10 cellular contexts compared by ENCODE assay signal in the genomic region with DNA sequence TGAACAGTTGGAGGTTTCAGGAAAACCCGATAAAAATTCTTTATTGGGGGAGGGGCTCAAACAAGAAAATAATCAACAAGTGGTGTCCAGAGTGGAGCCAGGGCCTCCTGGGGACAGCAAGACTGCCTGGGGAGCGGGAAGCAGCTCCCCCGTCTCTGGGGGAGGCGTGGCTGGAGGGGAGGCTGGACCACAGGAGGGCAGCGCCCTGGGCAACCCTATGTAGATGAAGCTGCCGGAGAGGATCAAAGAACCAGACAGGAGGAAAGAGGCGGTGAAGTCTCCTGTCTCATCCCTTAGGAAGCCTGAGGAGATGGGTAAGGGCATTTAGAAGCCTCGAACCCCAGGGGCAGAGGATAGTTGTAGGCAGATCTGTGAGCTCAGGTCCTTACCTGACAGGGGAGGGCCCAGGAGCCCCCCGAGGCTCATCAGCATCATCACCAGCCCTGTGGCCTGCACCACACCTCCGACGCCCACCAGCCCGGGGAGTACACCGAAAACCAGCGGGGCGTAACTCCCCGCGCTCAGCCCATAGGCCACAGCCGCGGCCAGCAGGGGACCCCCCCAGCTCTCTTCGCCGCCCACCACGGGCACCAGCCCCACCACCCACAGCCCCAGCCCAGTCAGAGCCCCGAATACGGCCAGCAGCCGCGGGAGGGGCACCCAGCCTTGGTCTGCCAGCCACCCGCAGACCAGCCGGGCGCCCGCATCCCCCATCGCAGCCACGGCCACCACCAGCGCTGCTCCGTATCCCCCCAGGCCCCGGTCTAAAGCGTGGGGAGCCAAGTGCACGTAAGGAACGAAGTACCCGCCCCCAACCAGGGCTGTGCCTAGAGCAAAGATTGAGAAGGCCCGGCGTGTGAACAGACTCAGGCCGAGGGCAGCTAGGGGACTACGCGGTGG. TPM values are rescaled to one million over a fixed set of nuclear protein-coding genes. Genes with fewer than 3 reads are reported as not detected.
A peak's percentile ranks its signal among the peaks of the same experiment; 100 is the strongest.
DNase-seq lines count a peak whose midpoint lies in the region; ATAC-seq and FAIRE-seq lines count a peak whose summit lies in the region.
"Had no signal": no experiment of that assay in that cellular context is flagged by ENCODE, and none has a peak within 500 bp of the region (broad histone marks: within the 10 kb centered on the region; RNA-seq: fewer than 3 reads in every experiment).

No MANE protein-coding gene starts in this region.

- no peak for FAIRE-seq in urothelium cell line (lab: Jason Lieb, UNC)

- peaks cover 30% of the 10 kb centered on the region for H3K4me1 Mint-ChIP-seq in activated CD4-positive, alpha-beta T cell treated with anti-CD3 and anti-CD28 coated beads, Interleukin-2, amount 10 ng/mL, durations not matched to agents 24 days and 14 days
- peaks cover 51% of the 10 kb centered on the region for H3K4me1 Mint-ChIP-seq in stimulated activated naive CD8-positive, alpha-beta T cell treated with anti-CD3 and anti-CD28 coated beads, Interleukin-15, Interleukin-2, amounts not matched to agents 100 ng/mL and 50 ng/mL, for 24 hours (ENCODE audit: low read depth)

- peak overlapping the region; percentile 37 for H3K27ac Mint-ChIP-seq in activated CD4-positive, alpha-beta T cell treated with anti-CD3 and anti-CD28 coated beads, Interleukin-2, amount 10 ng/mL, durations not matched to agents 24 days and 14 days
- H3K27ac Mint-ChIP-seq in stimulated activated naive CD8-positive, alpha-beta T cell treated with anti-CD3 and anti-CD28 coated beads, Interleukin-15, Interleukin-2, amounts not matched to agents 100 ng/mL and 50 ng/mL, for 24 hours = peak overlapping the region; percentile 74

- peaks cover 64% of the 10 kb centered on the region for H3K27me3 ChIP-seq in iPS-20b (ENCODE audit: insufficient read depth, low read length)

- peaks cover 9% of the 10 kb centered on the region; the same call in 1 of the 2 replicates for H3K4me1 ChIP-seq in iPS-20b (ENCODE audit: insufficient read depth, low read length)

- H3K27ac ChIP-seq in iPS-20b (ENCODE audit: low read length) = no peak overlapping the region

- no peak overlapping the region for H3K9ac ChIP-seq in iPS-20b (ENCODE audit: low read depth, low read length)

- H3K36me3 Mint-ChIP-seq in activated CD4-positive, alpha-beta T cell treated with anti-CD3 and anti-CD28 coated beads, Interleukin-2, amount 10 ng/mL, durations not matched to agents 24 days and 14 days (ENCODE audit: low read depth) = peaks cover 5% of the 10 kb centered on the region
- H3K36me3 Mint-ChIP-seq in stimulated activated naive CD8-positive, alpha-beta T cell treated with anti-CD3 and anti-CD28 coated beads, Interleukin-15, Interleukin-2, amounts not matched to agents 100 ng/mL and 50 ng/mL, for 24 hours (ENCODE audit: low read depth) = no peaks in the 10 kb centered on the region

- H3K9me3 Mint-ChIP-seq in activated CD4-positive, alpha-beta T cell treated with anti-CD3 and anti-CD28 coated beads, Interleukin-2, amount 10 ng/mL, durations not matched to agents 24 days and 14 days = no peaks in the 10 kb centered on the region
- no peaks in the 10 kb centered on the region for H3K9me3 Mint-ChIP-seq in stimulated activated naive CD8-positive, alpha-beta T cell treated with anti-CD3 and anti-CD28 coated beads, Interleukin-15, Interleukin-2, amounts not matched to agents 100 ng/mL and 50 ng/mL, for 24 hours

- no peaks in the 10 kb centered on the region for H3K9me3 ChIP-seq in iPS-20b (ENCODE audit: insufficient read depth, low read depth, low read length)

- ATAC-seq in GM21528 (IDR thresholded peaks at IDR 0.05; ENCODE audit: low FRiP score, unreplicated experiment) = no peak

- H3K4me3 Mint-ChIP-seq in activated CD4-positive, alpha-beta T cell treated with anti-CD3 and anti-CD28 coated beads, Interleukin-2, amount 10 ng/mL, durations not matched to agents 24 days and 14 days = peak overlapping the region; percentile 69
- H3K4me3 Mint-ChIP-seq in stimulated activated naive CD8-positive, alpha-beta T cell treated with anti-CD3 and anti-CD28 coated beads, Interleukin-15, Interleukin-2, amounts not matched to agents 100 ng/mL and 50 ng/mL, for 24 hours = peak overlapping the region; percentile 75

- H3K27me3 Mint-ChIP-seq in activated CD4-positive, alpha-beta T cell treated with anti-CD3 and anti-CD28 coated beads, Interleukin-2, amount 10 ng/mL, durations not matched to agents 24 days and 14 days = peaks cover 15% of the 10 kb centered on the region
- peaks cover 3% of the 10 kb centered on the region for H3K27me3 Mint-ChIP-seq in stimulated activated naive CD8-positive, alpha-beta T cell treated with anti-CD3 and anti-CD28 coated beads, Interleukin-15, Interleukin-2, amounts not matched to agents 100 ng/mL and 50 ng/mL, for 24 hours

- intact Hi-C loops in activated CD4-positive, alpha-beta T cell treated with anti-CD3 and anti-CD28 coated beads, Interleukin-2, amount 10 ng/mL, durations not matched to agents 24 days and 14 days (cut with micrococcal nuclease) = no loop called here

- no peaks in the 10 kb centered on the region for H3K36me3 ChIP-seq in iPS-20b (ENCODE audit: insufficient read depth, low read depth, low read length)

- H3K4me3 ChIP-seq in iPS-20b (ENCODE audit: low read length) = peak overlapping the region; percentile 67; the same call in 1 of the 2 replicates

- DNase-seq in activated CD4-positive, alpha-beta T cell treated with anti-CD3 and anti-CD28 coated beads, Interleukin-2, amount 10 ng/mL, durations not matched to agents 24 days and 14 days = no peak
- no peak for DNase-seq in activated CD4-positive, alpha-beta T cell treated with anti-CD3 and anti-CD28 coated beads for 48 hours
- peak; percentile 48 for DNase-seq in activated naive CD4-positive, alpha-beta T cell treated with anti-CD3 and anti-CD28 coated beads, Interleukin-2, amount 50 U/mL, for 16 hours
- DNase-seq in cerebellum (ENCODE audit: low spot score) = no peak
- DNase-seq in urothelium cell line (ENCODE audit: low spot score) = no peak
- DNase-seq: foreskin fibroblast, NCI-H748 treated with DMSO at 0.1 percent for 48 hours had no signal

RNA-seq across cellular contexts. Expression of a gene that starts 2.0 kb away (rescaled TPM):
- total RNA-seq in activated CD4-positive, alpha-beta T cell treated with anti-CD3 and anti-CD28 coated beads, Interleukin-2, amount 10 ng/mL, durations not matched to agents 24 days and 14 days = 0.16 and 0.40 TPM in 2 replicates
- not detected for total RNA-seq in cerebellum

RNA-seq across cellular contexts. Expression of a gene that starts 6.0 kb away (rescaled TPM):
- 12.4 and 13.5 TPM in 2 replicates for total RNA-seq in activated CD4-positive, alpha-beta T cell treated with anti-CD3 and anti-CD28 coated beads, Interleukin-2, amount 10 ng/mL, durations not matched to agents 24 days and 14 days
- total RNA-seq in cerebellum = 1.4 TPM

RNA-seq across cellular contexts. Expression of a gene that starts 19.0 kb away (rescaled TPM):
- total RNA-seq in activated CD4-positive, alpha-beta T cell treated with anti-CD3 and anti-CD28 coated beads, Interleukin-2, amount 10 ng/mL, durations not matched to agents 24 days and 14 days = 0.90 and 0.91 TPM in 2 replicates
- total RNA-seq in cerebellum = 2.1 TPM

RNA-seq across cellular contexts. Expression of a gene that starts 29.4 kb away (rescaled TPM):
- 128 and 131 TPM in 2 replicates for total RNA-seq in activated CD4-positive, alpha-beta T cell treated with anti-CD3 and anti-CD28 coated beads, Interleukin-2, amount 10 ng/mL, durations not matched to agents 24 days and 14 days
- 35.2 TPM for total RNA-seq in cerebellum

RNA-seq across cellular contexts. Expression of a gene that starts 38.2 kb away (rescaled TPM):
- not detected in 2 replicates for total RNA-seq in activated CD4-positive, alpha-beta T cell treated with anti-CD3 and anti-CD28 coated beads, Interleukin-2, amount 10 ng/mL, durations not matched to agents 24 days and 14 days
- total RNA-seq in cerebellum = not detected
